In the genomic region with DNA sequence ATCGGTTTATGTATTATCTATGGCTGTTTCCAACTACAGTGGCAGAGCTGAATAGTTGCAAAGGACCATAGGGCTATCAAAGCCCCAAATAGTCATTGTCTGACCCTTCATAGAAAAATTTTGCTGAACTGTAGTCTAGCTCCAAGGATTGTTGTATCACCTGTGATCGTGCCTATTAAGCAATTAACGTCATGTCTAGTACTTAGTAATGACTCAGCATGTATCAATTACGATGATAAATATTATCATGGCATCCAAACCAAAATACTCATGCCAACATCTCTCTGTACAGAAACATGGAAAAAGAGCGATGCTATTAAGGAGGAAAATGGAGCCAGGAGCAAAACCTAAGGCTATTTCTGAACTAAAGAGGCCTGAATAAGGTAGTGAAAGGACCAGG, we compare ENCODE assay signal across 26 cellular contexts.
"Had no signal": no experiment of that assay in that cellular context is flagged by ENCODE, and none has a peak within 500 bp of the region (broad histone marks: within the 10 kb centered on the region; RNA-seq: fewer than 3 reads in every experiment).

No MANE protein-coding gene starts in this region.

- H3K27me3 ChIP-seq: adrenal gland, body of pancreas, breast epithelium, MG63, SJSA1 had no signal

- H3K4me3 ChIP-seq: adrenal gland, body of pancreas, breast epithelium, MG63, SJSA1 had no signal

- ATAC-seq: activated CD8-positive, alpha-beta T cell treated with anti-CD3 and anti-CD28 coated beads, Interleukin-2, amount 10 ng/mL, durations not matched to agents 7 days and 5 days; activated naive CD4-positive, alpha-beta T cell treated with anti-CD3 and anti-CD28 coated beads, Interleukin-2, amount 50 U/mL, for 72 hours; body of pancreas; Panc1 had no signal

- DNase-seq: activated CD4-positive, alpha-beta T cell treated with anti-CD3 and anti-CD28 coated beads, Interleukin-2, amount 10 ng/mL, durations not matched to agents 7 days and 5 days; activated CD4-positive, alpha-beta T cell treated with anti-CD3 and anti-CD28 coated beads, Interleukin-2, amount 50 U/mL, for 48 hours; activated CD8-positive, alpha-beta T cell treated with anti-CD3 and anti-CD28 coated beads, Interleukin-2, amount 10 ng/mL, durations not matched to agents 7 days and 5 days; activated gamma-delta T cell; activated naive CD4-positive, alpha-beta T cell treated with Interleukin-2 at 50 U/mL for 16 hours; activated T-cell treated with anti-CD3 and anti-CD28 coated beads, Interleukin-2, amount 50 U/mL, for 24 hours; adrenal gland; body of pancreas; caudate nucleus; cerebellar nuclear complex; Kasumi-1; KG1; MG63; NCI-H1048; NCI-H1694; NCI-H1930; NCI-H2081 treated with DMSO at 0.1 percent for 48 hours; NCI-H345; NCI-H524 treated with DMSO at 0.1 percent for 48 hours; NCI-H774; SHP77 treated with DMSO at 0.1 percent for 48 hours; SK-N-SH had no signal

- H3K9ac ChIP-seq: SK-N-SH had no signal

- H3K4me2 ChIP-seq: SK-N-SH had no signal

- H3K9me3 ChIP-seq: adrenal gland, body of pancreas, breast epithelium, MG63, SJSA1, SK-N-SH had no signal

- H3K27ac ChIP-seq: adrenal gland, body of pancreas, breast epithelium, SJSA1 had no signal

- H3K36me3 ChIP-seq: adrenal gland, breast epithelium, SJSA1 had no signal

- H3K4me1 ChIP-seq: adrenal gland, body of pancreas, breast epithelium, SJSA1 had no signal
